ENCODE assay signal across 10 cellular contexts in genomic region chrY:2913066-2913815, GRCh38. TPM values are rescaled to one million over a fixed set of nuclear protein-coding genes. Genes with fewer than 3 reads are reported as not detected.
DNase-seq lines count a peak whose midpoint lies in the region; ATAC-seq and TF ChIP-seq lines count a peak whose summit lies in the region.
"Had no signal": no experiment of that assay in that cellular context is flagged by ENCODE, and none has a peak within 500 bp of the region (broad histone marks: within the 10 kb centered on the region; RNA-seq: fewer than 3 reads in every experiment).

No MANE protein-coding gene starts in this region.

- peaks cover 2% of the 10 kb centered on the region for H3K36me3 Mint-ChIP-seq in T-helper 17 cell (ENCODE audit: low read depth)

- peak; percentile 72 for ATAC-seq in GM21528 (IDR thresholded peaks at IDR 0.05; ENCODE audit: low FRiP score, unreplicated experiment)
- ATAC-seq in T-helper 17 cell = peak; percentile 85

- H3K9me3 ChIP-seq in T-helper 17 cell (ENCODE audit: control insufficient read depth, low read length, poor library complexity, severe bottlenecking) (no peaks in the 10 kb centered on the region), fibroblast of lung (ENCODE audit: control insufficient read depth, insufficient read depth, low read depth, low read length) (no peaks in the 10 kb centered on the region), SJCRH30 (replicated peaks) (no peaks in the 10 kb centered on the region)

- no peak overlapping the region for H2AFZ ChIP-seq in fibroblast of lung (ENCODE audit: low read length)

- H4K20me1 ChIP-seq in fibroblast of lung (ENCODE audit: control insufficient read depth, extremely low read depth, insufficient read depth, low read length) = no peaks in the 10 kb centered on the region

- H3K27me3 Mint-ChIP-seq in T-helper 17 cell = no peaks in the 10 kb centered on the region

- DNase-seq in AG20443 (ENCODE audit: low spot score) (peak; percentile 32), T-helper 17 cell (peak in 1 of 3 donors; percentile 5), fibroblast of lung (ENCODE audit: low read depth in 2 of 2) (peak in 1 of 2 donors; percentile 61), NCI-H1694 (lab: John Stamatoyannopoulos, UW) (no peak), ureter (ENCODE audit: low spot score) (no peak), SJCRH30 (no peak), cortex of kidney (lab: John Stamatoyannopoulos, UW) (no peak)

- H3K27ac ChIP-seq in fibroblast of lung (ENCODE audit: insufficient read depth, low read length) = no peak overlapping the region
- no peak overlapping the region for H3K27ac ChIP-seq in SJCRH30

- H3K79me2 ChIP-seq in fibroblast of lung (ENCODE audit: control insufficient read depth, insufficient read depth, low read length) = no peaks in the 10 kb centered on the region

- peaks cover 3% of the 10 kb centered on the region for H3K4me1 Mint-ChIP-seq in T-helper 17 cell
- H3K4me1 Mint-ChIP-seq: nephron had no signal

- no peak overlapping the region for H3K27ac Mint-ChIP-seq in T-helper 17 cell
- H3K27ac Mint-ChIP-seq: nephron; T-helper 1 cell treated with Interleukin-12 subunit alpha and Interleukin-12 subunit beta and Interleukin-4 antibody, amounts not matched to agents 30 μg/mL and 1 μg/mL, for 36 hours had no signal

- H3K9ac ChIP-seq in fibroblast of lung (ENCODE audit: insufficient read depth, low read length) = no peak overlapping the region

- H3K4me3 ChIP-seq in fibroblast of lung (replicated peaks in 1 of 4; ENCODE audit: control extremely low read depth in 1 of 4, insufficient read depth in 1 of 4, low read depth in 3 of 4, low read length in 4 of 4) = no peak overlapping the region
- H3K4me3 ChIP-seq in SJCRH30 = no peak overlapping the region

- H3K4me3 Mint-ChIP-seq in T-helper 17 cell = no peak overlapping the region
- H3K4me3 Mint-ChIP-seq: nephron; T-helper 1 cell treated with Interleukin-12 subunit alpha and Interleukin-12 subunit beta and Interleukin-4 antibody, amounts not matched to agents 30 μg/mL and 1 μg/mL, for 36 hours had no signal

- no peaks in the 10 kb centered on the region for H3K27me3 ChIP-seq in fibroblast of lung (ENCODE audit: control insufficient read depth, insufficient read depth, low read length)
- no peaks in the 10 kb centered on the region for H3K27me3 ChIP-seq in SJCRH30

- H3K4me1 ChIP-seq in fibroblast of lung (ENCODE audit: control insufficient read depth, extremely low read depth, insufficient read depth, low read length) (no peaks in the 10 kb centered on the region), SJCRH30 (no peaks in the 10 kb centered on the region)

- no peak overlapping the region for H3K4me2 ChIP-seq in fibroblast of lung (ENCODE audit: extremely low read depth, insufficient read depth, low read length)

- peak; percentile 40 to 50 for TF ChIP-seq CTCF in fibroblast of lung (conservative IDR thresholded peaks at IDR 0.05 in 1 of 2, IDR thresholded peaks at IDR 0.05 in 1 of 2; ENCODE audit: low read depth in 1 of 2, low read length in 2 of 2)

- no peaks in the 10 kb centered on the region for H3K36me3 ChIP-seq in fibroblast of lung (ENCODE audit: control insufficient read depth, insufficient read depth, low read length)
- H3K36me3 ChIP-seq in SJCRH30 = no peaks in the 10 kb centered on the region

RNA-seq across cellular contexts. Expression of gene ZFY, which starts 21.9 kb away (rescaled TPM):
- total RNA-seq in T-helper 17 cell = 10 to 100 TPM; 22.2 to 26.7 TPM
- total RNA-seq in fibroblast of lung = 23.4 TPM in 1 of 2 replicates, not detected in the other
- polyA plus RNA-seq in fibroblast of lung = 11.6 TPM in 1 of 2 replicates, not detected in the other
- 6.5 TPM in 1 of 2 replicates, not detected in the other for polyA plus RNA-seq in fibroblast of lung (2012)
- 2.3 TPM in 1 of 2 replicates, not detected in the other for polyA minus RNA-seq in fibroblast of lung (ENCODE audit: low replicate concordance)
- total RNA-seq in ureter = not detected
- 4.3 and 4.4 TPM in 2 replicates for total RNA-seq in SJCRH30 (2014; rRNA removed; shearing (Covaris generic))
